In the genomic region with DNA sequence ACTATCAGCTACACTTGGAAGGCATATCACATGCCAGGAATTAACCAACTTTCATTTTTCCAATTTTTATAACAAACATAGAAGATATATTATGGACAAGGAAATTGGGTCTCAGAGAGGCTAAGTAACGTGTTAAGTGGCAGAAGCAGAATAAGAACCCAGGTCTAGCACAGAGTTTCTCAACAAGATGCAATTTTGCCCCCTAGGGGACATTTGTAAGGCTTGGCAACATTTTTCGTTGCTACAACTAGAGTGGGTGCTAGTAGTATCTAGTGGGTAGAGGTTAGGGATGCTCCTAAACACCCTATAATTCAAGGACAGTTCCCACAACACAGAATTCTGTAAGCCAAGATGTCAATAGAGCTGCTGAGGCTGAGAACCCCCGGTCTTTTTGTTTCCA, we compare ENCODE assay signal across 8 cellular contexts.
DNase-seq lines count a peak whose midpoint lies in the region; ATAC-seq, FAIRE-seq and TF ChIP-seq lines count a peak whose summit lies in the region.
"Had no signal": no experiment of that assay in that cellular context is flagged by ENCODE, and none has a peak within 500 bp of the region (broad histone marks: within the 10 kb centered on the region; RNA-seq: fewer than 3 reads in every experiment).

No MANE protein-coding gene starts in this region.

- H4K20me1 ChIP-seq in MM.1S (ENCODE audit: insufficient read depth, low read length) (no peaks in the 10 kb centered on the region), GM12878 (ENCODE audit: control insufficient read depth, insufficient read depth) (no peaks in the 10 kb centered on the region; the same call in 1 of the 2 replicates)

- H3K9ac ChIP-seq in MM.1S (ENCODE audit: low read length) (no peak overlapping the region), GM12878 (ENCODE audit: control insufficient read depth, insufficient read depth, low read length) (no peak overlapping the region), parathyroid adenoma (no peak overlapping the region)

- intact Hi-C loops in GM12878 (cut with micrococcal nuclease; ENCODE audit: unreplicated experiment): loop anchor here (1.0 to 5.0 kb wide), 2 partner anchors 75 to 299 kb away; no protein-coding TSS in a partner anchor

- RAD21 ChIA-PET in GM12878 (lab: Charles Lee; ENCODE audit: unreplicated experiment): interaction anchor here (1.1 kb wide), 1 partner anchor 297 kb away, joined by 4 read pairs; no protein-coding TSS in a partner anchor

- no peak for TF ChIP-seq EP300 in GM12878 (IDR thresholded peaks at IDR 0.05; ENCODE audit: borderline replicate concordance in 1 of 2, control insufficient read depth in 1 of 2, low read depth in 2 of 2, low read length in 2 of 2)

- H3K79me2 ChIP-seq in MM.1S (ENCODE audit: low read length) (no peaks in the 10 kb centered on the region), GM12878 (ENCODE audit: control insufficient read depth, insufficient read depth, low read length) (no peaks in the 10 kb centered on the region), parathyroid adenoma (no peaks in the 10 kb centered on the region)

- H3K27ac ChIP-seq in MM.1S (ENCODE audit: low read length) (no peak overlapping the region), GM12878 (ENCODE audit: control insufficient read depth, insufficient read depth) (no peak overlapping the region), parathyroid adenoma (no peak overlapping the region)

- TF ChIP-seq CTCF in MM.1S (IDR thresholded peaks at IDR 0.05; ENCODE audit: low read length) (peak; percentile 50), GM12878 (IDR thresholded peaks at IDR 0.05 in 2 of 3, conservative IDR thresholded peaks at IDR 0.05 in 1 of 3; ENCODE audit: control insufficient read depth in 2 of 3, extremely low read depth in 1 of 3, insufficient read depth in 1 of 3, low read depth in 3 of 3, low read length in 3 of 3) (peak; percentile 23 to 52 (median 36); a peak in 5 of 6 replicates), parathyroid adenoma (IDR thresholded peaks at IDR 0.05) (no peak)

- H3K4me2 ChIP-seq in MM.1S (ENCODE audit: low read depth, low read length) (no peak overlapping the region), GM12878 (ENCODE audit: control insufficient read depth, insufficient read depth) (no peak overlapping the region), parathyroid adenoma (ENCODE audit: low read length) (no peak overlapping the region)

- H3K4me1 ChIP-seq in MM.1S (ENCODE audit: low read length) (no peaks in the 10 kb centered on the region), GM12878 (ENCODE audit: control insufficient read depth, insufficient read depth, low read length) (no peaks in the 10 kb centered on the region), parathyroid adenoma (no peaks in the 10 kb centered on the region)

- TF ChIP-seq POLR2A in GM12878 (IDR thresholded peaks at IDR 0.05; ENCODE audit: low read depth, low read length): no peak

- in situ Hi-C loops in GM12878 (cut with MboI): no loop called here

- CTCF ChIA-PET in GM12878 (lab: Yijun Ruan, JAX): no interaction called here

- no peaks in the 10 kb centered on the region for H3F3A ChIP-seq in MM.1S (ENCODE audit: insufficient read depth, low read length)

- FAIRE-seq in GM12878 (lab: Jason Lieb, UNC): no peak

- H3K9me2 ChIP-seq in MM.1S (replicated peaks; ENCODE audit: insufficient read depth, low read length): no peaks in the 10 kb centered on the region

- TF ChIP-seq RAD21 in GM12878 (IDR thresholded peaks at IDR 0.05; ENCODE audit: insufficient read depth, low read depth, low read length): peak; percentile 70

- DNase-seq in MM.1S (peak; percentile 51), GM12878 (ENCODE audit: low read depth, low spot score) (no peak), COLO829 (ENCODE audit: low spot score) (no peak), DMS114 treated with DMSO at 0.1 percent for 48 hours (lab: John Stamatoyannopoulos, UW; ENCODE audit: unreplicated experiment) (no peak)
- DNase-seq: activated CD4-positive, alpha-beta T cell treated with anti-CD3 and anti-CD28 coated beads, Interleukin-2, amount 50 U/mL, for 1 hour had no signal

- WGBS in GM12878 (ENCODE audit: insufficient coverage, insufficient replicate concordance, low lambda C conversion rate, missing lambda C conversion rate): 0% methylated on average over 3 of the region's 3 CpGs

- SMC1A ChIA-PET in GM12878 (lab: Charles Lee; ENCODE audit: uncharacterized antibody, unreplicated experiment): no interaction called here

- no peak overlapping the region for H3K4me3 ChIP-seq in MM.1S (ENCODE audit: low read length)
- H3K4me3 ChIP-seq in GM12878: no peak overlapping the region
- no peak overlapping the region for H3K4me3 ChIP-seq in parathyroid adenoma (ENCODE audit: low read depth, low read length)

- BruUV-seq in GM12878 (replicated peaks; lab: Mats Ljungman, UMichigan): no TSS peak

- peak; percentile 55 for ATAC-seq in GM18502 (IDR thresholded peaks at IDR 0.05; ENCODE audit: poor library complexity, unreplicated experiment)
- ATAC-seq in GM12878: peak; percentile 68
- no peak for ATAC-seq in GM18867 (IDR thresholded peaks at IDR 0.05; ENCODE audit: unreplicated experiment)

- H2AFZ ChIP-seq in MM.1S (ENCODE audit: low read length) (no peak overlapping the region), GM12878 (ENCODE audit: control insufficient read depth, low read depth, low read length) (no peak overlapping the region), parathyroid adenoma (peak overlapping the region; percentile 41)

- H3K36me3 ChIP-seq in MM.1S (replicated peaks; ENCODE audit: insufficient read depth, low read length) (no peaks in the 10 kb centered on the region), GM12878 (ENCODE audit: control insufficient read depth in 2 of 2, insufficient read depth in 2 of 2, low read length in 1 of 2) (no peaks in the 10 kb centered on the region), parathyroid adenoma (ENCODE audit: control insufficient read depth, insufficient read depth, low read length) (no peaks in the 10 kb centered on the region)

- no peaks in the 10 kb centered on the region for H3K9me3 ChIP-seq in MM.1S (replicated peaks; ENCODE audit: insufficient read depth, low read length)
- H3K9me3 ChIP-seq in GM12878 (replicated peaks; ENCODE audit: control insufficient read depth, insufficient read depth, low read length): no peaks in the 10 kb centered on the region
- no peaks in the 10 kb centered on the region for H3K9me3 ChIP-seq in parathyroid adenoma (ENCODE audit: control insufficient read depth, low read length)

- POLR2A ChIA-PET in GM12878 (lab: Charles Lee): no interaction called here

- H3K27me3 ChIP-seq in MM.1S (replicated peaks; ENCODE audit: insufficient read depth, low read length): no peaks in the 10 kb centered on the region
- peaks cover 0 to 3% of the 10 kb centered on the region in 2 experiments; a peak in 1 of 4 replicates for H3K27me3 ChIP-seq in GM12878 (replicated peaks in 1 of 2; ENCODE audit: control insufficient read depth in 2 of 2, insufficient read depth in 2 of 2, low read length in 1 of 2)
- H3K27me3 ChIP-seq in parathyroid adenoma (ENCODE audit: control insufficient read depth, insufficient read depth, low read length): no peaks in the 10 kb centered on the region

TF ChIP-seq in GM12878, 131 proteins besides CTCF, POLR2A, EP300 and RAD21:
- TF ChIP-seq YBX1 (IDR thresholded peaks at IDR 0.05) (no peak), POLR2AphosphoS5 (IDR thresholded peaks at IDR 0.05; ENCODE audit: low read length) (no peak), TBL1XR1 (IDR thresholded peaks at IDR 0.05; ENCODE audit: low read depth, low read length) (no peak), SMC3 (IDR thresholded peaks at IDR 0.05; ENCODE audit: borderline replicate concordance, low read length) (peak; percentile 46; the same call in 1 of the 2 replicates), SIN3A (IDR thresholded peaks at IDR 0.05; ENCODE audit: low read depth, low read length) (no peak), ASH2L (IDR thresholded peaks at IDR 0.05; ENCODE audit: borderline replicate concordance, low read depth) (no peak)
- TF ChIP-seq, protein P1, sequence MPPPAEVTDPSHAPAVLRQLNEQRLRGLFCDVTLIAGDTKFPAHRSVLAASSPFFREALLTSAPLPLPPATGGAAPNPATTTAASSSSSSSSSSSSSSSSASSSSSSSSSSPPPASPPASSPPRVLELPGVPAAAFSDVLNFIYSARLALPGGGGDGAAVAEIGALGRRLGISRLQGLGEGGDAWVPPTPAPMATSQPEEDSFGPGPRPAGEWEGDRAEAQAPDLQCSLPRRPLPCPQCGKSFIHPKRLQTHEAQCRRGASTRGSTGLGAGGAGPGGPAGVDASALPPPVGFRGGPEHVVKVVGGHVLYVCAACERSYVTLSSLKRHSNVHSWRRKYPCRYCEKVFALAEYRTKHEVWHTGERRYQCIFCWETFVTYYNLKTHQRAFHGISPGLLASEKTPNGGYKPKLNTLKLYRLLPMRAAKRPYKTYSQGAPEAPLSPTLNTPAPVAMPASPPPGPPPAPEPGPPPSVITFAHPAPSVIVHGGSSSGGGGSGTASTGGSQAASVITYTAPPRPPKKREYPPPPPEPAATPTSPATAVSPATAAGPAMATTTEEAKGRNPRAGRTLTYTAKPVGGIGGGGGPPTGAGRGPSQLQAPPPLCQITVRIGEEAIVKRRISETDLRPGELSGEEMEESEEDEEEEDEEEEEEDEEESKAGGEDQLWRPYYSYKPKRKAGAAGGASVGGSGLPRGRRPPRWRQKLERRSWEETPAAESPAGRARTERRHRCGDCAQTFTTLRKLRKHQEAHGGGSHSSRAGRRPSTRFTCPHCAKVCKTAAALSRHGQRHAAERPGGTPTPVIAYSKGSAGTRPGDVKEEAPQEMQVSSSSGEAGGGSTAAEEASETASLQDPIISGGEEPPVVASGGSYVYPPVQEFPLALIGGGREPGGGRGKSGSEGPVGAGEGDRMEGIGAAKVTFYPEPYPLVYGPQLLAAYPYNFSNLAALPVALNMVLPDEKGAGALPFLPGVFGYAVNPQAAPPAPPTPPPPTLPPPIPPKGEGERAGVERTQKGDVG (CRISPR knock-in tag; IDR thresholded peaks at IDR 0.05): no peak
